ENCODE assay signal across 8 cellular contexts in genomic region chr11:76807206-76807875, GRCh38. TPM values are rescaled to one million over a fixed set of nuclear protein-coding genes. Genes with fewer than 3 reads are reported as not detected.
DNase-seq lines count a peak whose midpoint lies in the region; ATAC-seq and TF ChIP-seq lines count a peak whose summit lies in the region.

No MANE protein-coding gene starts in this region.

- H3K4me1 Mint-ChIP-seq in activated T-cell treated with anti-CD3 and anti-CD28 coated beads, Interleukin-2, amount 50 U/mL, for 4 hours (ENCODE audit: low read depth): peaks cover 24% of the 10 kb centered on the region
- peaks cover 56% of the 10 kb centered on the region for H3K4me1 Mint-ChIP-seq in nephron progenitor cell

- H3K27ac ChIP-seq in DOHH2 (ENCODE audit: low read depth, low read length): no peak overlapping the region

- H3K36me3 ChIP-seq in DOHH2 (ENCODE audit: control insufficient read depth, low read length): no peaks in the 10 kb centered on the region

- peak; percentile 69 for DNase-seq in HuH-7.5 (ENCODE audit: low spot score)
- DNase-seq in RKO (ENCODE audit: low spot score): peak; percentile 64
- DNase-seq in activated T-cell treated with anti-CD3 and anti-CD28 coated beads, Interleukin-2, amount 50 U/mL, for 4 hours: peak; percentile 60
- peak; percentile 82 for DNase-seq in fibroblast of peridontal ligament (ENCODE audit: extremely low read depth)
- peak; percentile 94 for DNase-seq in nephron progenitor cell
- DNase-seq in superior temporal gyrus (ENCODE audit: extremely low spot score): peak; percentile 92

- H4K20me1 ChIP-seq in DOHH2 (ENCODE audit: control insufficient read depth, insufficient read depth, low read depth, low read length): no peaks in the 10 kb centered on the region

- TF ChIP-seq CTCF in DOHH2 (IDR thresholded peaks at IDR 0.05; ENCODE audit: low read depth, low read length, poor library complexity, severe bottlenecking) (peak; percentile 79), nephron progenitor cell (IDR thresholded peaks at IDR 0.05) (peak; percentile 84)

- no peaks in the 10 kb centered on the region for H3K9me3 ChIP-seq in DOHH2 (ENCODE audit: control insufficient read depth, insufficient read depth, low read length)

- H3K9me3 Mint-ChIP-seq in activated T-cell treated with anti-CD3 and anti-CD28 coated beads, Interleukin-2, amount 50 U/mL, for 4 hours: no peaks in the 10 kb centered on the region
- H3K9me3 Mint-ChIP-seq in nephron progenitor cell: peaks cover 3% of the 10 kb centered on the region

- H3F3A ChIP-seq in DOHH2 (ENCODE audit: control insufficient read depth, insufficient read depth): no peaks in the 10 kb centered on the region

- H3K27me3 ChIP-seq in DOHH2 (ENCODE audit: control insufficient read depth, low read length): 0 out of 2 replicates have a peak, but pooled peaks cover 4% of the 10 kb centered on the region

- no peaks in the 10 kb centered on the region for H3K4me1 ChIP-seq in DOHH2 (ENCODE audit: control insufficient read depth, low read length)

- H3K4me3 ChIP-seq in DOHH2 (ENCODE audit: low read length): no peak overlapping the region

- H3K4me3 Mint-ChIP-seq in activated T-cell treated with anti-CD3 and anti-CD28 coated beads, Interleukin-2, amount 50 U/mL, for 4 hours: no peak overlapping the region
- no peak overlapping the region for H3K4me3 Mint-ChIP-seq in nephron progenitor cell

- no peak overlapping the region for H3K4me2 ChIP-seq in DOHH2 (ENCODE audit: low read length)

- H3K27me3 Mint-ChIP-seq in activated T-cell treated with anti-CD3 and anti-CD28 coated beads, Interleukin-2, amount 50 U/mL, for 4 hours (ENCODE audit: low read depth): peaks cover 31% of the 10 kb centered on the region
- peaks cover under 1% of the 10 kb centered on the region for H3K27me3 Mint-ChIP-seq in nephron progenitor cell (ENCODE audit: low read depth, poor library complexity)

- H3K27ac Mint-ChIP-seq in nephron progenitor cell: no peak overlapping the region

- no peaks in the 10 kb centered on the region for H3K79me2 ChIP-seq in DOHH2 (ENCODE audit: control insufficient read depth, low read length)

- ATAC-seq in activated T-cell treated with anti-CD3 and anti-CD28 coated beads, Interleukin-2, amount 50 U/mL, for 4 hours: no peak
- no peak for ATAC-seq in HG02571 (IDR thresholded peaks at IDR 0.05; ENCODE audit: unreplicated experiment)

- H3K9me2 ChIP-seq in DOHH2 (replicated peaks; ENCODE audit: control insufficient read depth, low read length): no peaks in the 10 kb centered on the region

- H3K36me3 Mint-ChIP-seq in activated T-cell treated with anti-CD3 and anti-CD28 coated beads, Interleukin-2, amount 50 U/mL, for 4 hours (ENCODE audit: insufficient read depth): no peaks in the 10 kb centered on the region
- H3K36me3 Mint-ChIP-seq in nephron progenitor cell (ENCODE audit: low read depth): no peaks in the 10 kb centered on the region

RNA-seq across cellular contexts. Expression of gene TSKU, which starts 24.2 kb away (rescaled TPM):
- total RNA-seq in activated T-cell treated with anti-CD3 and anti-CD28 coated beads, Interleukin-2, amount 50 U/mL, for 4 hours: under 1 TPM; 0.16 to 0.38 (median 0.30) TPM

RNA-seq across cellular contexts. Expression of gene ACER3, which starts 53.4 kb away (rescaled TPM):
- 10 to 100 TPM in 2 of 3 donors, 1 to 10 TPM in 1; 7.8 to 10.3 (median 10.2) TPM for total RNA-seq in activated T-cell treated with anti-CD3 and anti-CD28 coated beads, Interleukin-2, amount 50 U/mL, for 4 hours
